Comparison of ENCODE assay signal across 8 cellular contexts in the genomic region with DNA sequence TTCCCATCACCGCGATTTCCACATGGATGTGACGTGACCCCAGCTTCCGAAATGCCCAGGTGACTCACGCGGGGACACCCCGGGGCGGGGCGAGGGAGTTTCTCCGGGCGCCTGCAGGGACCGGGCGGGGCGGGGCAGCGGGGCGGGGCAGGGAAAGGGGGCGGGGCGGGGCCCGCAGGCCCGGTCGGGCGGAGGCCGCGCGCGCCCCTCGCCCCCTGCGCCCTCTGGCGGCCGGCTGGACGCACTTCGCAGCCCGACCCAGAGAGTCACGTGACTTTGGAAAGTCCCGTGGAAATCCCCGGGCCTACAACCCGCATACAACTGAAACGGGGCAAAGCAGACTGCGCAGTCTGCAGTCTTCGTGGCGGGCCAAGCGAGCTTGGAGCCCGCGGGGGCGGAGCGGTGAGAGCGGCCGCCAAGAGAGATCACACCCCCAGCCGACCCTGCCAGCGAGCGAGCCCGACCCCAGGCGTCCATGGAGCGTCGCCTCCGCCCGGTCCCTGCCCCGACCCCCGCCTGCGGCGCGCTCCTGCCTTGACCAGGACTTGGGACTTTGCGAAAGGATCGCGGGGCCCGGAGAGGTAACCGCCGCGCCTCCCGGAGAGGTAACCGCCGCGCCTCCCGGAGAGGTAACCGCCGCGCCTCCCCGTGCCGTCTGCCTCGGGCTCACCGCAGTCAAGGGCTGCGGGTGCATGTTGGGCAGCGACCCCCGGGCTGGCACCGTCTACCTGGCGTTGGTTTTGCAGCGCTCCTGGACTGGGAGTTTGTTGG. TPM values are rescaled to one million over a fixed set of nuclear protein-coding genes. Genes with fewer than 3 reads are reported as not detected.
DNase-seq lines count a peak whose midpoint lies in the region; ATAC-seq and TF ChIP-seq lines count a peak whose summit lies in the region.

TNFAIP3 (plus strand) TSS at position 346 of the 771 bp plus-strand sequence. CDS start 3,969 bp downstream, outside the sequence.

- H3K27ac ChIP-seq in GM23338 (ENCODE audit: low read depth) (peak within 1 kb of the TSS; percentile 23; the same call in 1 of the 2 replicates), neural progenitor cell (no peak within 1 kb of the TSS), stomach smooth muscle (ENCODE audit: low read length) (peak within 1 kb of the TSS; percentile 77)

- H2AFZ ChIP-seq in GM23338 (peak within 1 kb of the TSS; percentile 98), neural progenitor cell (replicated peaks) (peak within 1 kb of the TSS; percentile 98)

- ATAC-seq in GM23338, result peak; percentile 70

- TF ChIP-seq CTCF in GM23338 (conservative IDR thresholded peaks at IDR 0.05; ENCODE audit: low read depth in 2 of 2) (peak; percentile 42 to 75), fibroblast of villous mesenchyme (IDR thresholded peaks at IDR 0.05; ENCODE audit: insufficient read depth, low read depth, low read length) (peak; percentile 62), neural progenitor cell (IDR thresholded peaks at IDR 0.05) (peak; percentile 68)

- H3K9me2 ChIP-seq in GM23338 (ENCODE audit: insufficient read depth), result peaks cover 5% of the 10 kb centered on the region; the same call in 1 of the 2 replicates

- H3K9me3 Mint-ChIP-seq in GM23338 (no peaks in the 10 kb centered on the region), neural progenitor cell (peaks cover 2% of the 10 kb centered on the region)

- peak within 1 kb of the TSS; percentile 87 for H3K9ac ChIP-seq in ES-I3 (ENCODE audit: low read depth, low read length)
- peak within 1 kb of the TSS; percentile 2 for H3K9ac ChIP-seq in neural progenitor cell
- H3K9ac ChIP-seq in stomach smooth muscle (ENCODE audit: low read length in 2 of 2), result peak within 1 kb of the TSS; percentile 75 to 79

- H3K9me3 ChIP-seq in ES-I3 (ENCODE audit: control insufficient read depth, insufficient read depth, low read length) (no peaks in the 10 kb centered on the region), neural progenitor cell (ENCODE audit: low read depth) (no peaks in the 10 kb centered on the region), stomach smooth muscle (ENCODE audit: control insufficient read depth in 2 of 2, low read length in 2 of 2) (no peaks in the 10 kb centered on the region)

- DNase-seq in GM23338 (ENCODE audit: low spot score), result peak; percentile 90
- peak; percentile 93 to 94 for DNase-seq in Kasumi-1 (lab: John Stamatoyannopoulos, UW)
- peak; percentile 77 to 82 for DNase-seq in SHP77 (lab: John Stamatoyannopoulos, UW)
- peak; percentile 91 for DNase-seq in activated effector memory CD4-positive, alpha-beta T cell treated with Interleukin-2 at 50 U/mL for 16 hours
- peak; percentile 95 for DNase-seq in fibroblast of villous mesenchyme (ENCODE audit: low read depth)
- peak; percentile 93 for DNase-seq in neural progenitor cell (ENCODE audit: low spot score)

- no peaks in the 10 kb centered on the region for H3K36me3 Mint-ChIP-seq in GM23338 (ENCODE audit: low read depth)
- no peaks in the 10 kb centered on the region for H3K36me3 Mint-ChIP-seq in neural progenitor cell

- peaks cover 24% of the 10 kb centered on the region for H3K27me3 ChIP-seq in GM23338 (ENCODE audit: insufficient read depth)
- peaks cover 3% of the 10 kb centered on the region for H3K27me3 ChIP-seq in neural progenitor cell
- H3K27me3 ChIP-seq in stomach smooth muscle (ENCODE audit: control insufficient read depth in 1 of 2, insufficient read depth in 2 of 2, low read length in 2 of 2), result no peaks in the 10 kb centered on the region

- H3K4me1 ChIP-seq in ES-I3 (ENCODE audit: insufficient read depth, low read length) (peaks cover 33% of the 10 kb centered on the region), GM23338 (ENCODE audit: insufficient read depth) (peaks cover 31% of the 10 kb centered on the region), neural progenitor cell (peaks cover 57% of the 10 kb centered on the region), stomach smooth muscle (ENCODE audit: control insufficient read depth, insufficient read depth, low read length) (peaks cover 9% of the 10 kb centered on the region)

- peaks cover 26% of the 10 kb centered on the region for H3K27me3 Mint-ChIP-seq in GM23338 (ENCODE audit: insufficient read depth, low read depth, poor library complexity)
- no peaks in the 10 kb centered on the region for H3K27me3 Mint-ChIP-seq in neural progenitor cell (ENCODE audit: insufficient read depth, low read depth)

- H3K79me2 ChIP-seq in GM23338 (replicated peaks; ENCODE audit: insufficient read depth) (no peaks in the 10 kb centered on the region), neural progenitor cell (ENCODE audit: low read depth) (peaks cover 11% of the 10 kb centered on the region)

- H3K4me3 Mint-ChIP-seq in GM23338, result peak within 1 kb of the TSS; percentile 87
- H3K4me3 Mint-ChIP-seq in neural progenitor cell, result peak within 1 kb of the TSS; percentile 96

- peaks cover 2% of the 10 kb centered on the region; the same call in 1 of the 2 replicates for H3K36me3 ChIP-seq in ES-I3 (ENCODE audit: insufficient read depth, low read length)
- H3K36me3 ChIP-seq in GM23338 (ENCODE audit: insufficient read depth), result no peaks in the 10 kb centered on the region
- H3K36me3 ChIP-seq in neural progenitor cell, result no peaks in the 10 kb centered on the region
- H3K36me3 ChIP-seq in stomach smooth muscle (ENCODE audit: control insufficient read depth in 2 of 2, insufficient read depth in 2 of 2, low read length in 2 of 2), result no peaks in the 10 kb centered on the region

- H3K4me3 ChIP-seq in GM23338 (peak within 1 kb of the TSS; percentile 91), fibroblast of villous mesenchyme (ENCODE audit: low read depth, low read length) (peak within 1 kb of the TSS; percentile 80), neural progenitor cell (peak within 1 kb of the TSS; percentile 95), stomach smooth muscle (ENCODE audit: low read length in 2 of 2) (peak within 1 kb of the TSS; percentile 95 to 96)

- H4K20me1 ChIP-seq in GM23338 (replicated peaks; ENCODE audit: insufficient read depth) (0 out of 2 replicates have a peak, but pooled peaks cover 4% of the 10 kb centered on the region), neural progenitor cell (ENCODE audit: low read depth) (peaks cover 7% of the 10 kb centered on the region)

- H3K4me1 Mint-ChIP-seq in GM23338 (peaks cover 37% of the 10 kb centered on the region), neural progenitor cell (peaks cover 58% of the 10 kb centered on the region)

- peak within 1 kb of the TSS; percentile 99 for H3K4me2 ChIP-seq in GM23338
- H3K4me2 ChIP-seq in neural progenitor cell, result peak within 1 kb of the TSS; percentile 90

- H3K27ac Mint-ChIP-seq in GM23338, result 0 out of 2 replicates have a peak within 1 kb of the TSS, but pooled peaks have one; percentile 74
- H3K27ac Mint-ChIP-seq in neural progenitor cell, result peak within 1 kb of the TSS; percentile 89

- H3F3A ChIP-seq in GM23338 (replicated peaks; ENCODE audit: low read depth) (no peaks in the 10 kb centered on the region), neural progenitor cell (ENCODE audit: low read depth) (peaks cover 49% of the 10 kb centered on the region)

TF ChIP-seq in GM23338, 12 proteins besides CTCF, POLR2A, EP300 and RAD21:
- TF ChIP-seq EZH2phosphoT487 (IDR thresholded peaks at IDR 0.05; ENCODE audit: unreplicated experiment) (no peak), POLR2AphosphoS5 (IDR thresholded peaks at IDR 0.05; ENCODE audit: low read depth) (peak; percentile 53; the same call in 1 of the 2 replicates)
TF ChIP-seq in GM23338: peak in this region for 1.

RNA-seq across cellular contexts. Expression of gene TNFAIP3, which starts in this region (rescaled TPM):
- total RNA-seq in GM23338 (2014; rRNA removed; shearing (Covaris generic)), result 2.3 and 4.4 TPM in 2 replicates
- polyA plus RNA-seq in GM23338 (2016; fragmentation: Nextera tagmentation; extraction: Ambion mirVana), result 2.1 and 3.3 TPM in 2 replicates
- total RNA-seq in fibroblast of villous mesenchyme (3.5 and 3.9 TPM in 2 replicates), neural progenitor cell (ENCODE audit: low replicate concordance) (1.8 and 5.3 TPM in 2 replicates)

Comparison
In these comparisons a context has a peak if more than half of its experiments do, and no peak if none do; other contexts are left out.
1. H3K9ac ChIP-seq: peak in every context shown above with its lines; median percentile 87 in ES-I3; 77 in stomach smooth muscle; 2 in neural progenitor cell.